ENCODE assay signal across 2 cellular contexts in genomic region chr16:3691778-3692177, GRCh38.
TF ChIP-seq lines count a peak whose summit lies in the region.

No MANE protein-coding gene starts in this region.

TF ChIP-seq in IMR-90, 13 proteins besides CTCF, POLR2A, EP300 and RAD21:
- TF ChIP-seq CEBPB (IDR thresholded peaks at IDR 0.05; ENCODE audit: low read depth, low read length) (no peak), USF2 (IDR thresholded peaks at IDR 0.05; ENCODE audit: low read depth, low read length) (no peak), CHD1 (IDR thresholded peaks at IDR 0.05; ENCODE audit: low read depth, low read length) (no peak), MXI1 (IDR thresholded peaks at IDR 0.05; ENCODE audit: borderline replicate concordance, low read depth, low read length) (no peak), MAFK (IDR thresholded peaks at IDR 0.05; ENCODE audit: low read depth, low read length) (no peak), MAZ (IDR thresholded peaks at IDR 0.05; ENCODE audit: borderline replicate concordance, low read depth, low read length) (no peak), RFX5 (IDR thresholded peaks at IDR 0.05; ENCODE audit: low read depth, low read length) (no peak), RCOR1 (IDR thresholded peaks at IDR 0.05; ENCODE audit: insufficient replicate concordance, low read length) (no peak), BHLHE40 (IDR thresholded peaks at IDR 0.05; ENCODE audit: low read depth, low read length) (no peak), SMC3 (IDR thresholded peaks at IDR 0.05; ENCODE audit: low read depth, low read length) (no peak), FOS (IDR thresholded peaks at IDR 0.05; ENCODE audit: low read depth, low read length) (no peak)

TF ChIP-seq in HepG2, 621 proteins besides CTCF, POLR2A, EP300 and RAD21:
- TF ChIP-seq THAP11 (CRISPR knock-in tag; IDR thresholded peaks at IDR 0.05) (no peak), KLF6 (CRISPR knock-in tag; IDR thresholded peaks at IDR 0.05) (no peak), TEAD3 (CRISPR knock-in tag; optimal IDR thresholded peaks at IDR 0.05; ENCODE audit: borderline replicate concordance) (no peak), ZNF891 (CRISPR knock-in tag; IDR thresholded peaks at IDR 0.05) (no peak), DMTF1 (CRISPR knock-in tag; IDR thresholded peaks at IDR 0.05) (no peak), ZNF724P (CRISPR knock-in tag; IDR thresholded peaks at IDR 0.05; ENCODE audit: borderline replicate concordance) (no peak), USF2 (IDR thresholded peaks at IDR 0.05; ENCODE audit: low read depth, low read length) (no peak), USF2 (CRISPR knock-in tag; IDR thresholded peaks at IDR 0.05; ENCODE audit: borderline replicate concordance) (no peak), ZNF367 (CRISPR knock-in tag; IDR thresholded peaks at IDR 0.05; ENCODE audit: borderline replicate concordance) (no peak)
- TF ChIP-seq, protein P1, sequence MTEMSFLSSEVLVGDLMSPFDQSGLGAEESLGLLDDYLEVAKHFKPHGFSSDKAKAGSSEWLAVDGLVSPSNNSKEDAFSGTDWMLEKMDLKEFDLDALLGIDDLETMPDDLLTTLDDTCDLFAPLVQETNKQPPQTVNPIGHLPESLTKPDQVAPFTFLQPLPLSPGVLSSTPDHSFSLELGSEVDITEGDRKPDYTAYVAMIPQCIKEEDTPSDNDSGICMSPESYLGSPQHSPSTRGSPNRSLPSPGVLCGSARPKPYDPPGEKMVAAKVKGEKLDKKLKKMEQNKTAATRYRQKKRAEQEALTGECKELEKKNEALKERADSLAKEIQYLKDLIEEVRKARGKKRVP (CRISPR knock-in tag; IDR thresholded peaks at IDR 0.05): no peak
